Comparison of ENCODE assay signal across 13 cellular contexts in genomic region chr6:149166747-149167146, GRCh38.
DNase-seq lines count a peak whose midpoint lies in the region; ATAC-seq, FAIRE-seq and TF ChIP-seq lines count a peak whose summit lies in the region.
"Had no signal": no experiment of that assay in that cellular context is flagged by ENCODE, and none has a peak within 500 bp of the region (broad histone marks: within the 10 kb centered on the region; RNA-seq: fewer than 3 reads in every experiment).

No MANE protein-coding gene starts in this region.

- peak overlapping the region; percentile 37 for H3K4me3 ChIP-seq in CD4-positive, CD25-positive, alpha-beta regulatory T cell (ENCODE audit: low read depth, low read length)
- H3K4me3 ChIP-seq in kidney (ENCODE audit: low read length in 2 of 2), result no peak overlapping the region
- H3K4me3 ChIP-seq: body of pancreas had no signal

- no peak for DNase-seq in CD4-positive, CD25-positive, alpha-beta regulatory T cell
- DNase-seq in H4 (ENCODE audit: low spot score) (peak; percentile 12), kidney (peak; percentile 55), NCI-H187 treated with DMSO at 0.1 percent for 48 hours (lab: John Stamatoyannopoulos, UW) (no peak), mesothelial cell of epicardium (ENCODE audit: low spot score in 2 of 2, unreplicated experiment in 2 of 2) (no peak)
- DNase-seq: body of pancreas, left colon, natural killer cell, NCI-H2171 treated with DMSO at 0.1 percent for 48 hours, OCI-M1, T1000 had no signal

- H3K9me3 Mint-ChIP-seq in CD4-positive, CD25-positive, alpha-beta regulatory T cell, result no peaks in the 10 kb centered on the region
- no peaks in the 10 kb centered on the region for H3K9me3 Mint-ChIP-seq in mesothelial cell of epicardium
- H3K9me3 Mint-ChIP-seq: natural killer cell had no signal

- ATAC-seq in CD4-positive, CD25-positive, alpha-beta regulatory T cell (ENCODE audit: low read depth in 2 of 2), result no peak
- ATAC-seq in HG02610 (IDR thresholded peaks at IDR 0.05; ENCODE audit: unreplicated experiment), result no peak
- ATAC-seq: body of pancreas, left colon had no signal

- H3K4me1 Mint-ChIP-seq in CD4-positive, CD25-positive, alpha-beta regulatory T cell, result peaks cover 0 to 35% (median 15%) of the 10 kb centered on the region in 4 donors
- peaks cover 19% of the 10 kb centered on the region for H3K4me1 Mint-ChIP-seq in mesothelial cell of epicardium

- H3K36me3 Mint-ChIP-seq in CD4-positive, CD25-positive, alpha-beta regulatory T cell, result peaks cover 8% of the 10 kb centered on the region
- no peaks in the 10 kb centered on the region for H3K36me3 Mint-ChIP-seq in mesothelial cell of epicardium
- H3K36me3 Mint-ChIP-seq: natural killer cell had no signal

- no peaks in the 10 kb centered on the region for H3K27me3 Mint-ChIP-seq in CD4-positive, CD25-positive, alpha-beta regulatory T cell
- H3K27me3 Mint-ChIP-seq in mesothelial cell of epicardium (ENCODE audit: low read depth), result peaks cover 7% of the 10 kb centered on the region

- no peak for FAIRE-seq in kidney (lab: Jason Lieb, UNC)

- no peak overlapping the region for H3K9ac ChIP-seq in kidney (ENCODE audit: low read length in 2 of 2)

- no peak for TF ChIP-seq CTCF in VCaP (conservative IDR thresholded peaks at IDR 0.05)
- TF ChIP-seq CTCF in kidney (IDR thresholded peaks at IDR 0.05; ENCODE audit: borderline replicate concordance, extremely low read depth, insufficient read depth), result no peak
- no peak for TF ChIP-seq CTCF in mesothelial cell of epicardium (IDR thresholded peaks at IDR 0.05; ENCODE audit: unreplicated experiment)

- no peaks in the 10 kb centered on the region for H3K9me3 ChIP-seq in CD4-positive, CD25-positive, alpha-beta regulatory T cell (ENCODE audit: control insufficient read depth in 2 of 2, low read length in 2 of 2)
- H3K9me3 ChIP-seq in kidney (ENCODE audit: control insufficient read depth in 1 of 2, low read length in 2 of 2), result no peaks in the 10 kb centered on the region
- H3K9me3 ChIP-seq: body of pancreas had no signal

- peak overlapping the region in 2 of 4 donors; percentile 28 to 44 for H3K4me3 Mint-ChIP-seq in CD4-positive, CD25-positive, alpha-beta regulatory T cell
- H3K4me3 Mint-ChIP-seq in mesothelial cell of epicardium, result no peak overlapping the region
- H3K4me3 Mint-ChIP-seq: natural killer cell had no signal

- H3K4me1 ChIP-seq in CD4-positive, CD25-positive, alpha-beta regulatory T cell (ENCODE audit: control insufficient read depth, insufficient read depth, low read length, poor library complexity, severe bottlenecking), result peaks cover 15% of the 10 kb centered on the region
- H3K4me1 ChIP-seq in kidney (ENCODE audit: control insufficient read depth in 1 of 2, insufficient read depth in 1 of 2, low read depth in 1 of 2, low read length in 2 of 2), result no peaks in the 10 kb centered on the region
- H3K4me1 ChIP-seq: body of pancreas had no signal

- H3K27ac Mint-ChIP-seq in CD4-positive, CD25-positive, alpha-beta regulatory T cell, result peak overlapping the region; percentile 40 to 81 (median 53)
- no peak overlapping the region for H3K27ac Mint-ChIP-seq in mesothelial cell of epicardium
- H3K27ac Mint-ChIP-seq: natural killer cell had no signal

- H3K27ac ChIP-seq in CD4-positive, CD25-positive, alpha-beta regulatory T cell (ENCODE audit: insufficient read depth, low read length, poor library complexity, severe bottlenecking), result no peak overlapping the region
- H3K27ac ChIP-seq in VCaP (peak overlapping the region; percentile 87), kidney (ENCODE audit: low read depth in 2 of 2, low read length in 2 of 2) (no peak overlapping the region)
- H3K27ac ChIP-seq: body of pancreas had no signal

- no peaks in the 10 kb centered on the region for H3K27me3 ChIP-seq in CD4-positive, CD25-positive, alpha-beta regulatory T cell (ENCODE audit: control insufficient read depth, insufficient read depth, low read length)
- H3K27me3 ChIP-seq: body of pancreas had no signal

- no peaks in the 10 kb centered on the region for H3K36me3 ChIP-seq in CD4-positive, CD25-positive, alpha-beta regulatory T cell (ENCODE audit: control insufficient read depth, insufficient read depth, low read length)
- H3K36me3 ChIP-seq in kidney (ENCODE audit: control insufficient read depth in 1 of 2, insufficient read depth in 2 of 2, low read length in 2 of 2), result no peaks in the 10 kb centered on the region

- intact Hi-C loops in kidney (cut with DNase I), result no loop called here

Comparison
In these comparisons a context has a peak if more than half of its experiments do, and no peak if none do; other contexts are left out.
1. DNase-seq: peak in H4 (single experiment) and kidney (single experiment); none in CD4-positive, CD25-positive, alpha-beta regulatory T cell (0 of 3), NCI-H187 treated with DMSO at 0.1 percent for 48 hours (single experiment) and mesothelial cell of epicardium (0 of 2).